Comparison of ENCODE assay signal across 1 cellular context in the genomic region with DNA sequence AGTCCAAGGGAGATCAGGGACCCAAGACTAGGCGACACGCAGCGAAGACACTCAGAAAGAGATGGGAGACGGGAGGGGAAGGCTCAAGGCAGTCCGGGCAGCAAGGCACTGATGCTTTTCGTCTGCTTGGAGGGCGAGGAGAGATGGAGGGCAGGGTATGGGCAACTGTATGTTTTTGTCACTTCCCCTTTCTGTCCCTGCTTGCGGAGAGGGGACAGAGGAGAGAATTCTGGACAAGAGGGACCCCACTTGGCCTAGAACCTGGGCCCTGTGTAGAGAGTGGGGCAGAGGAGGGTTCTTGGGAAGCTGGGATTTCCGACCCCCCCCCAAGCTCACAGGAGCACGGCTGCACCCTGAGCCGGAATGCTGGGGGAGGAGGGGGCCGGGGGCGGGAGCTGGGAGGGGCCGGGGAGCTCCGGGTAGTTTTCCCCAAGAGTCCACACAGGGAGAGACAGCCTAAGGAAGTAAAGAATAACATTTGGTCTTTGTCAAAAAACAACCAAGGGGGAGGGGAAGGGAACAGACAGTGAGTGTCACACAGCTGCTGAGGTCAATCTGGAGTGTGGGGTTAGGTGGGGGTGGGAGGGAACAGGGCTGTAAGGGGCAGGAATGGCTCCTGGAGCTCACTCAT.
TF ChIP-seq lines count a peak whose summit lies in the region.

No MANE protein-coding gene starts in this region.

TF ChIP-seq in GM12878, 131 proteins besides CTCF, POLR2A, EP300 and RAD21:
- TF ChIP-seq, protein P1, sequence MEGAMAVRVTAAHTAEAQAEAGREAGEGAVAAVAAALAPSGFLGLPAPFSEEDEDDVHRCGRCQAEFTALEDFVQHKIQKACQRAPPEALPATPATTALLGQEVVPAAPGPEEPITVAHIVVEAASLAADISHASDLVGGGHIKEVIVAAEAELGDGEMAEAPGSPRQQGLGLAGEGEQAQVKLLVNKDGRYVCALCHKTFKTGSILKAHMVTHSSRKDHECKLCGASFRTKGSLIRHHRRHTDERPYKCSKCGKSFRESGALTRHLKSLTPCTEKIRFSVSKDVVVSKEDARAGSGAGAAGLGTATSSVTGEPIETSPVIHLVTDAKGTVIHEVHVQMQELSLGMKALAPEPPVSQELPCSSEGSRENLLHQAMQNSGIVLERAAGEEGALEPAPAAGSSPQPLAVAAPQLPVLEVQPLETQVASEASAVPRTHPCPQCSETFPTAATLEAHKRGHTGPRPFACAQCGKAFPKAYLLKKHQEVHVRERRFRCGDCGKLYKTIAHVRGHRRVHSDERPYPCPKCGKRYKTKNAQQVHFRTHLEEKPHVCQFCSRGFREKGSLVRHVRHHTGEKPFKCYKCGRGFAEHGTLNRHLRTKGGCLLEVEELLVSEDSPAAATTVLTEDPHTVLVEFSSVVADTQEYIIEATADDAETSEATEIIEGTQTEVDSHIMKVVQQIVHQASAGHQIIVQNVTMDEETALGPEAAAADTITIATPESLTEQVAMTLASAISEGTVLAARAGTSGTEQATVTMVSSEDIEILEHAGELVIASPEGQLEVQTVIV (IDR thresholded peaks at IDR 0.05; ENCODE audit: borderline replicate concordance, partially characterized antibody), result no peak
- no peak for TF ChIP-seq ZBTB40 (IDR thresholded peaks at IDR 0.05; ENCODE audit: borderline replicate concordance)
- peak; percentile 84 for TF ChIP-seq SPI1 (IDR thresholded peaks at IDR 0.05; ENCODE audit: borderline replicate concordance, insufficient read depth, low read depth, low read length)
- no peak for TF ChIP-seq ATF2 (IDR thresholded peaks at IDR 0.05; ENCODE audit: low read length)
- TF ChIP-seq SIX5 (IDR thresholded peaks at IDR 0.05; ENCODE audit: low read depth, low read length, severe bottlenecking), result no peak
- TF ChIP-seq GATAD2B (conservative IDR thresholded peaks at IDR 0.05; ENCODE audit: low read depth), result 0 out of 2 replicates have a peak, but pooled peaks have one; percentile 6
- peak in 1 of 2 experiments; percentile 31; a peak in 2 of 4 replicates for TF ChIP-seq IKZF2 (IDR thresholded peaks at IDR 0.05)
- peak; percentile 34; the same call in 1 of the 2 replicates for TF ChIP-seq IKZF1 (conservative IDR thresholded peaks at IDR 0.05)
- no peak for TF ChIP-seq ZBTB4 (CRISPR knock-in tag; IDR thresholded peaks at IDR 0.05)
